Comparison of ENCODE assay signal across 33 cellular contexts in the genomic region with DNA sequence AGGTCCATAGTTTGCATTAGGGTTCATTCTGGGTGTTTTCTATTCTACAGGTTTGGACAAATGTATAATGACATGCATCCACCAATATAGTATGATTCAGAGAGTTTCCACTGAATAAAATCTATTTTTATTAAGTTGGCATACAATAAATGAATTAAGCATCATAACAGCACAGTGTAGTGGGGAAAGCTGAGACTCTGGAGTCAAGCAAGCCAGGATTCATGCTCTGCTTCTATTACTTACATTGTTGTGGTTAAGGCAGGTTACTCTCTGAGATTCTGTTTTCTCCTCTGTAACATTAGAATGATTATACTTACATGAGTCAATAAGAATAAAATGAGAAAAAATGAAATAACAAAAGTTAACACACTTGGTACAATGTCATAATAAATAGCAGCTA.
"Had no signal": no experiment of that assay in that cellular context is flagged by ENCODE, and none has a peak within 500 bp of the region (broad histone marks: within the 10 kb centered on the region; RNA-seq: fewer than 3 reads in every experiment).

No MANE protein-coding gene starts in this region.

- H3K4me3 ChIP-seq: breast epithelium, cardiac muscle cell, colonic mucosa, esophagus squamous epithelium, gastroesophageal sphincter, heart right ventricle, hepatocyte had no signal

- H3K36me3 ChIP-seq: breast epithelium, cardiac muscle cell, colonic mucosa, esophagus squamous epithelium, gastroesophageal sphincter, heart right ventricle had no signal

- ATAC-seq: activated CD8-positive, alpha-beta T cell treated with anti-CD3 and anti-CD28 coated beads for 36 hours; activated T-cell treated with anti-CD3 and anti-CD28 coated beads, Interleukin-2, amount 50 U/mL, for 4 hours; activated T-helper 17 cell treated with anti-CD3 and anti-CD28 coated beads, Interleukin-2, amount 50 U/mL, for 72 hours; gastroesophageal sphincter; heart right ventricle; WTC11 had no signal

- H3K9me3 Mint-ChIP-seq: activated CD8-positive, alpha-beta T cell treated with anti-CD3 and anti-CD28 coated beads for 36 hours; activated T-cell treated with anti-CD3 and anti-CD28 coated beads, Interleukin-2, amount 50 U/mL, for 4 hours; WTC11 had no signal

- H3K4me3 Mint-ChIP-seq: activated CD8-positive, alpha-beta T cell treated with anti-CD3 and anti-CD28 coated beads for 36 hours; activated naive CD8-positive, alpha-beta T cell; activated T-cell treated with anti-CD3 and anti-CD28 coated beads, Interleukin-2, amount 50 U/mL, for 4 hours; activated T-helper 17 cell treated with anti-CD3 and anti-CD28 coated beads, Interleukin-2, amount 50 U/mL, for 72 hours; brain; WTC11 had no signal

- H3K27ac ChIP-seq: breast epithelium, colonic mucosa, esophagus squamous epithelium, heart right ventricle, hepatocyte, VCaP had no signal

- DNase-seq: activated CD4-positive, alpha-beta T cell treated with anti-CD3 and anti-CD28 coated beads for 1 hour; activated CD4-positive, alpha-beta T cell treated with anti-CD3 and anti-CD28 coated beads for 4 hours; activated CD4-positive, alpha-beta T cell treated with anti-CD3 and anti-CD28 coated beads, Interleukin-2, amount 50 U/mL, for 1 hour; activated CD4-positive, alpha-beta T cell treated with anti-CD3 and anti-CD28 coated beads, Interleukin-2, amount 50 U/mL, for 48 hours; activated CD8-positive, alpha-beta memory T cell treated with anti-CD3 and anti-CD28 coated beads for 24 hours; activated CD8-positive, alpha-beta T cell treated with anti-CD3 and anti-CD28 coated beads for 36 hours; activated effector memory CD4-positive, alpha-beta T cell treated with Interleukin-2 at 50 U/mL for 16 hours; activated gamma-delta T cell treated with Interleukin-2 at 50 U/mL for 16 hours; activated naive CD4-positive, alpha-beta T cell treated with anti-CD3 and anti-CD28 coated beads, Interleukin-2, amount 50 U/mL, for 16 hours; activated naive CD4-positive, alpha-beta T cell treated with Interleukin-2 at 50 U/mL for 16 hours; activated T-cell treated with anti-CD3 and anti-CD28 coated beads, Interleukin-2, amount 50 U/mL, for 4 hours; amniotic stem cell; anterior cingulate cortex; central memory CD4-positive, alpha-beta T cell; cerebellar nuclear complex; colonic mucosa; effector CD8-positive, alpha-beta T cell; esophagus squamous epithelium; foreskin melanocyte; heart right ventricle; T-helper 2 cell had no signal

- FAIRE-seq: endometrium, endothelial cell of umbilical vein, TTC549 had no signal

- H3K9me3 ChIP-seq: breast epithelium, colonic mucosa, esophagus squamous epithelium, gastroesophageal sphincter, heart right ventricle had no signal

- H3K4me1 Mint-ChIP-seq: activated T-helper 17 cell treated with anti-CD3 and anti-CD28 coated beads, Interleukin-2, amount 50 U/mL, for 72 hours had no signal

- H3K27me3 ChIP-seq: breast epithelium, cardiac muscle cell, colonic mucosa, esophagus squamous epithelium, gastroesophageal sphincter, heart right ventricle, hepatocyte had no signal

- H3K27me3 Mint-ChIP-seq: brain had no signal

- H3K27ac Mint-ChIP-seq: activated CD8-positive, alpha-beta T cell treated with anti-CD3 and anti-CD28 coated beads for 36 hours; activated naive CD8-positive, alpha-beta T cell; activated T-helper 17 cell treated with anti-CD3 and anti-CD28 coated beads, Interleukin-2, amount 50 U/mL, for 72 hours; WTC11 had no signal

- H3K79me2 ChIP-seq: hepatocyte had no signal

- H3K4me2 ChIP-seq: hepatocyte had no signal

- H2AFZ ChIP-seq: hepatocyte had no signal

- H3K4me1 ChIP-seq: breast epithelium, colonic mucosa had no signal

- H3K36me3 Mint-ChIP-seq: activated naive CD8-positive, alpha-beta T cell; brain; WTC11 had no signal
